2 cellular contexts compared by ENCODE assay signal in genomic region chr2:3470856-3471737, GRCh38.
TF ChIP-seq lines count a peak whose summit lies in the region.

No MANE protein-coding gene starts in this region.

TF ChIP-seq in SK-N-SH, 30 proteins besides CTCF, POLR2A, EP300 and RAD21 (continued from another document):
- TF ChIP-seq FOSL2 (IDR thresholded peaks at IDR 0.05; ENCODE audit: borderline replicate concordance, low read depth) (no peak), TEAD4 (IDR thresholded peaks at IDR 0.05; ENCODE audit: borderline replicate concordance, insufficient read depth) (no peak)

TF ChIP-seq in SK-N-SH treated with all-trans-retinoic acid at 6 μM for 48 hours, 23 proteins besides CTCF, POLR2A, EP300 and RAD21 (continued from another document):
- TF ChIP-seq POU6F1 (CRISPR knock-in tag; IDR thresholded peaks at IDR 0.05; ENCODE audit: borderline replicate concordance, low read depth) = no peak
- no peak for TF ChIP-seq TOX (CRISPR knock-in tag; IDR thresholded peaks at IDR 0.05; ENCODE audit: borderline replicate concordance)
- no peak for TF ChIP-seq ARNTL (CRISPR knock-in tag; IDR thresholded peaks at IDR 0.05; ENCODE audit: borderline replicate concordance, low read depth)
- TF ChIP-seq ZNF565 (CRISPR knock-in tag; conservative IDR thresholded peaks at IDR 0.05; ENCODE audit: low read depth) = no peak
- TF ChIP-seq GLIS3 (CRISPR knock-in tag; IDR thresholded peaks at IDR 0.05) = no peak
- TF ChIP-seq ZNF8 (CRISPR knock-in tag; IDR thresholded peaks at IDR 0.05) = no peak
- no peak for TF ChIP-seq ZC3H10 (CRISPR knock-in tag; IDR thresholded peaks at IDR 0.05)
- no peak for TF ChIP-seq ZFP3 (CRISPR knock-in tag; IDR thresholded peaks at IDR 0.05)
- no peak for TF ChIP-seq PPARA (CRISPR knock-in tag; IDR thresholded peaks at IDR 0.05; ENCODE audit: borderline replicate concordance)
